Comparison of ENCODE assay signal across 8 cellular contexts in genomic region chr12:12010277-12011031, GRCh38.
DNase-seq lines count a peak whose midpoint lies in the region; ATAC-seq and TF ChIP-seq lines count a peak whose summit lies in the region.

No MANE protein-coding gene starts in this region.

- TF ChIP-seq CTCF in nephron (IDR thresholded peaks at IDR 0.05; ENCODE audit: unreplicated experiment in 3 of 3): no peak
- TF ChIP-seq CTCF in type B pancreatic cell (conservative IDR thresholded peaks at IDR 0.05): no peak

- H3K9ac ChIP-seq in BLaER1 treated with 17β-estradiol and CSF1 and Interleukin-3, amounts not matched to agents 10 nM and 100 nM: peak overlapping the region; percentile 34 to 81 (median 65); a peak in 20 of 22 replicates
- H3K9ac ChIP-seq in HUES64 (ENCODE audit: low read depth, low read length): no peak overlapping the region

- H3K4me3 ChIP-seq in BLaER1 treated with 17β-estradiol and CSF1 and Interleukin-3, amounts not matched to agents 10 nM and 100 nM: peak overlapping the region in 8 of 10 experiments; percentile 18 to 49 (median 40); a peak in 11 of 20 replicates
- H3K4me3 ChIP-seq in HUES64 (ENCODE audit: low read length): no peak overlapping the region

- peak overlapping the region; percentile 80 to 95 (median 88) for H3K4me2 ChIP-seq in BLaER1 treated with 17β-estradiol and CSF1 and Interleukin-3, amounts not matched to agents 10 nM and 100 nM

- H3K27me3 Mint-ChIP-seq in nephron (ENCODE audit: low read depth) (peaks cover 6% of the 10 kb centered on the region), type B pancreatic cell (peaks cover 11% of the 10 kb centered on the region)

- H3K9me3 Mint-ChIP-seq in nephron (peaks cover 5% of the 10 kb centered on the region), type B pancreatic cell (no peaks in the 10 kb centered on the region)

- no peaks in the 10 kb centered on the region for H3K36me3 ChIP-seq in BLaER1 treated with 17β-estradiol and CSF1 and Interleukin-3, amounts not matched to agents 10 nM and 100 nM
- H3K36me3 ChIP-seq in HUES64 (ENCODE audit: insufficient read depth, low read length): no peaks in the 10 kb centered on the region

- DNase-seq in activated CD4-positive, alpha-beta T cell treated with anti-CD3 and anti-CD28 coated beads, Interleukin-2, amount 50 U/mL, for 24 hours (ENCODE audit: low read depth in 1 of 2, low spot score in 1 of 2): peak; percentile 56 to 72
- DNase-seq in type B pancreatic cell (ENCODE audit: extremely low spot score, unreplicated experiment) (no peak), NCI-H524 (lab: John Stamatoyannopoulos, UW) (no peak)

- ATAC-seq in GM19463 (IDR thresholded peaks at IDR 0.05; ENCODE audit: unreplicated experiment) (peak; percentile 42), esophagus mucosa (peak; percentile 42)

- no peak overlapping the region for H3K4me3 Mint-ChIP-seq in nephron
- H3K4me3 Mint-ChIP-seq in type B pancreatic cell: peak overlapping the region; percentile 13

- no peaks in the 10 kb centered on the region for H3K27me3 ChIP-seq in BLaER1 treated with 17β-estradiol and CSF1 and Interleukin-3, amounts not matched to agents 10 nM and 100 nM
- H3K27me3 ChIP-seq in HUES64 (ENCODE audit: insufficient read depth, low read length): no peaks in the 10 kb centered on the region

- peaks cover 62 to 69% (median 66%) of the 10 kb centered on the region in 10 experiments for H3K4me1 ChIP-seq in BLaER1 treated with 17β-estradiol and CSF1 and Interleukin-3, amounts not matched to agents 10 nM and 100 nM
- H3K4me1 ChIP-seq in HUES64 (ENCODE audit: insufficient read depth, low read length): peaks cover 35% of the 10 kb centered on the region

- H3K27ac Mint-ChIP-seq in nephron (peak overlapping the region; percentile 58 to 64 (median 62)), type B pancreatic cell (no peak overlapping the region)

- H3K27ac ChIP-seq in BLaER1 treated with 17β-estradiol and CSF1 and Interleukin-3, amounts not matched to agents 10 nM and 100 nM: peak overlapping the region; percentile 55 to 97 (median 78)
- peak overlapping the region; percentile 74; the same call in 1 of the 2 replicates for H3K27ac ChIP-seq in HUES64 (ENCODE audit: low read depth, low read length)

- peaks cover 0 to 11% (median 0%) of the 10 kb centered on the region in 11 experiments; a peak in 2 of 22 replicates for H3K9me3 ChIP-seq in BLaER1 treated with 17β-estradiol and CSF1 and Interleukin-3, amounts not matched to agents 10 nM and 100 nM (replicated peaks in 1 of 11)
- H3K9me3 ChIP-seq in HUES64 (ENCODE audit: insufficient read depth, low read depth, low read length): no peaks in the 10 kb centered on the region

- no peaks in the 10 kb centered on the region for H3K36me3 Mint-ChIP-seq in nephron (ENCODE audit: low read depth)
- H3K36me3 Mint-ChIP-seq in type B pancreatic cell: peaks cover 8% of the 10 kb centered on the region

- peaks cover 28% of the 10 kb centered on the region for H3K4me1 Mint-ChIP-seq in nephron
- peaks cover 18% of the 10 kb centered on the region for H3K4me1 Mint-ChIP-seq in type B pancreatic cell (ENCODE audit: unreplicated experiment)

- H4K20me1 ChIP-seq in BLaER1 treated with 17β-estradiol and CSF1 and Interleukin-3, amounts not matched to agents 10 nM and 100 nM: no peaks in the 10 kb centered on the region

- 85% methylated on average over 18 of the region's 18 CpGs for WGBS in HUES64

Comparison
In these comparisons a context has a peak if more than half of its experiments do, and no peak if none do; other contexts are left out.
1. DNase-seq: peak in activated CD4-positive, alpha-beta T cell treated with anti-CD3 and anti-CD28 coated beads, Interleukin-2, amount 50 U/mL, for 24 hours (2 of 2); none in type B pancreatic cell (single experiment) and NCI-H524 (0 of 2).